In genomic region chr4:47032405-47033106, GRCh38 we compare ENCODE assay signal across 8 cellular contexts. TPM values are rescaled to one million over a fixed set of nuclear protein-coding genes. Genes with fewer than 3 reads are reported as not detected.
DNase-seq lines count a peak whose midpoint lies in the region; ATAC-seq and TF ChIP-seq lines count a peak whose summit lies in the region.

No MANE protein-coding gene starts in this region.

- in situ Hi-C loops in SK-MEL-5 (cut with HindIII; ENCODE audit: low pct_unique_long_range_greater_than_20kb, low sequenced_read_pairs) (no loop called here), gastrocnemius medialis (cut with MboI; ENCODE audit: low sequenced_read_pairs in 4 of 4) (no loop called here)

- intact Hi-C loops in gastrocnemius medialis (cut with DNase I; ENCODE audit: low total_unique reads), result no loop called here

- TF ChIP-seq CTCF in brain (conservative IDR thresholded peaks at IDR 0.05) (peak; percentile 84 to 94), gastrocnemius medialis (IDR thresholded peaks at IDR 0.05 in 4 of 5, conservative IDR thresholded peaks at IDR 0.05 in 1 of 5) (no peak)

- WGBS in iPS DF 6.9 (ENCODE audit: insufficient coverage, insufficient read length), result no CpG with 5 or more reads among the region's 47 CpGs

- peak; percentile 87 for ATAC-seq in GM21515 (IDR thresholded peaks at IDR 0.05; ENCODE audit: unreplicated experiment)
- no peak for ATAC-seq in gastrocnemius medialis

- H3K27me3 ChIP-seq in iPS DF 6.9 (ENCODE audit: control insufficient read depth, insufficient read depth, low read length), result no peaks in the 10 kb centered on the region; the same call in 1 of the 2 replicates
- peaks cover 14 to 15% (median 14%) of the 10 kb centered on the region in 3 donors for H3K27me3 ChIP-seq in gastrocnemius medialis

- H3K27ac ChIP-seq in iPS DF 6.9 (ENCODE audit: low read length) (no peak overlapping the region), gastrocnemius medialis (no peak overlapping the region)

- H3K9me3 ChIP-seq in iPS DF 6.9 (ENCODE audit: control insufficient read depth, insufficient read depth, low read length) (peaks cover 2% of the 10 kb centered on the region; the same call in 1 of the 2 replicates), gastrocnemius medialis (no peaks in the 10 kb centered on the region)

- peaks cover 0 to 3% (median 0%) of the 10 kb centered on the region in 5 experiments for H3K9me3 Mint-ChIP-seq in brain

- no peaks in the 10 kb centered on the region for H3K36me3 ChIP-seq in iPS DF 6.9 (ENCODE audit: control insufficient read depth, insufficient read depth, low read length)
- no peaks in the 10 kb centered on the region for H3K36me3 ChIP-seq in gastrocnemius medialis

- peak overlapping the region in 4 of 5 experiments; percentile 28 to 67 (median 62) for H3K27ac Mint-ChIP-seq in brain

- no peaks in the 10 kb centered on the region for H3K36me3 Mint-ChIP-seq in brain

- TF ChIP-seq POLR2A in gastrocnemius medialis (IDR thresholded peaks at IDR 0.05), result no peak

- peaks cover 18% of the 10 kb centered on the region for H3K4me1 Mint-ChIP-seq in brain

- H3K4me1 ChIP-seq in iPS DF 6.9 (ENCODE audit: control insufficient read depth, insufficient read depth, low read length) (no peaks in the 10 kb centered on the region), gastrocnemius medialis (no peaks in the 10 kb centered on the region)

- DNase-seq in EL (peak; percentile 62), HS-5 (ENCODE audit: low read depth) (peak; percentile 25), SK-MEL-5 (ENCODE audit: low read depth, low spot score) (peak; percentile 70), iPS DF 6.9 (ENCODE audit: low read depth, low spot score) (no peak), gastrocnemius medialis (no peak), SW 1271 (lab: John Stamatoyannopoulos, UW) (no peak)

- H3K4me3 Mint-ChIP-seq in brain, result peak overlapping the region; percentile 85 to 90 (median 89)

- H3K4me3 ChIP-seq in iPS DF 6.9 (ENCODE audit: low read length) (peak overlapping the region; percentile 61; the same call in 1 of the 2 replicates), gastrocnemius medialis (peak overlapping the region in 3 of 4 donors; percentile 18 to 29 (median 25))

- H3K27me3 Mint-ChIP-seq in brain, result peaks cover 23% of the 10 kb centered on the region

RNA-seq across cellular contexts. Expression of gene GABRB1, which starts 1.2 kb away (rescaled TPM):
- not detected in 2 replicates for total RNA-seq in SK-MEL-5 (2014; rRNA removed; shearing (Covaris generic))
- not detected in 2 replicates for polyA plus RNA-seq in SK-MEL-5 (2015; cell fraction: cytosol; rRNA removed)
- polyA plus RNA-seq in SK-MEL-5 (2015; cell fraction: nucleus; rRNA removed), result not detected in 2 replicates
- 0.85 TPM for polyA plus RNA-seq in brain (ENCODE audit: insufficient read depth, low read depth, low replicate concordance)
- not detected for total RNA-seq in gastrocnemius medialis

RNA-seq across cellular contexts. Expression of gene GABRA4, which starts 39.2 kb away (rescaled TPM):
- not detected in 2 replicates for total RNA-seq in SK-MEL-5 (2014; rRNA removed; shearing (Covaris generic))
- polyA plus RNA-seq in SK-MEL-5 (2015; cell fraction: cytosol; rRNA removed), result not detected in 2 replicates
- polyA plus RNA-seq in SK-MEL-5 (2015; cell fraction: nucleus; rRNA removed), result not detected in 2 replicates
- polyA plus RNA-seq in brain (ENCODE audit: insufficient read depth, low read depth, low replicate concordance), result 0.36 TPM
- total RNA-seq in gastrocnemius medialis, result under 1 TPM in 1 of 4 donors, not detected in 3; 0.02 TPM

Comparison
In these comparisons a context has a peak if more than half of its experiments do, and no peak if none do; other contexts are left out.
1. DNase-seq: peak in EL (single experiment), HS-5 (single experiment) and SK-MEL-5 (single experiment); none in iPS DF 6.9 (single experiment), gastrocnemius medialis (0 of 2) and SW 1271 (0 of 2).
2. CTCF ChIP-seq: peak in brain (2 of 2); none in gastrocnemius medialis (0 of 5).